ENCODE assay signal across 15 cellular contexts in genomic region chr2:127654838-127655175, GRCh38. TPM values are rescaled to one million over a fixed set of nuclear protein-coding genes. Genes with fewer than 3 reads are reported as not detected.
DNase-seq lines count a peak whose midpoint lies in the region; ATAC-seq and TF ChIP-seq lines count a peak whose summit lies in the region.
"Had no signal": no experiment of that assay in that cellular context is flagged by ENCODE, and none has a peak within 500 bp of the region (broad histone marks: within the 10 kb centered on the region; RNA-seq: fewer than 3 reads in every experiment).

No MANE protein-coding gene starts in this region.

- H2BK15ac ChIP-seq in neuronal stem cell (ENCODE audit: low read length) = peak overlapping the region; percentile 99

- H2BK12ac ChIP-seq in neuronal stem cell (ENCODE audit: low read length) = peak overlapping the region; percentile 93

- TF ChIP-seq EP300 in esophagus muscularis mucosa (IDR thresholded peaks at IDR 0.05) = no peak

- no peak overlapping the region for H3K9ac ChIP-seq in neuronal stem cell (ENCODE audit: low read depth, low read length, poor library complexity)

- H3K18ac ChIP-seq in neuronal stem cell (ENCODE audit: low read length) = peak overlapping the region; percentile 88

- no peak for TF ChIP-seq CTCF in esophagus muscularis mucosa (IDR thresholded peaks at IDR 0.05)
- TF ChIP-seq CTCF in tibial artery (IDR thresholded peaks at IDR 0.05) = no peak

- peak overlapping the region; percentile 83 for H4K91ac ChIP-seq in neuronal stem cell (ENCODE audit: low read depth, low read length, poor library complexity)

- peak overlapping the region; percentile 99 for H2AK5ac ChIP-seq in neuronal stem cell (ENCODE audit: low read depth, low read length)

- no peak overlapping the region for H3K4me2 ChIP-seq in neuronal stem cell (ENCODE audit: insufficient read depth, low read length, poor library complexity, severe bottlenecking)

- no peaks in the 10 kb centered on the region for H3K79me1 ChIP-seq in neuronal stem cell (ENCODE audit: low read depth, low read length)

- peak overlapping the region; percentile 93 for H3K4ac ChIP-seq in neuronal stem cell (ENCODE audit: low read length)

- intact Hi-C loops in esophagus muscularis mucosa (cut with DNase I) (loop anchor here (5.0 to 10.0 kb wide), 2 partner anchors 37 to 140 kb away; no protein-coding TSS in a partner anchor), right cardiac atrium (cut with DNase I) (no loop called here), tibial artery (cut with DNase I; ENCODE audit: low total_unique reads) (loop anchor here (5.0 kb wide), 1 partner anchor 133 kb away; no protein-coding TSS in a partner anchor)

- no peak overlapping the region for H2AFZ ChIP-seq in neuronal stem cell (ENCODE audit: low read length)

- H3K4me1 ChIP-seq in esophagus muscularis mucosa (peaks cover 100% of the 10 kb centered on the region in 4 donors), right cardiac atrium (ENCODE audit: control insufficient read depth, insufficient read depth, low read length) (peaks cover 55% of the 10 kb centered on the region), neuronal stem cell (ENCODE audit: control insufficient read depth in 2 of 2, insufficient read depth in 1 of 2, low read depth in 1 of 2, low read length in 2 of 2) (peaks cover 3 to 13% of the 10 kb centered on the region in 2 donors), tibial artery (peaks cover 0 to 91% (median 57%) of the 10 kb centered on the region in 4 donors)

- H3K9me3 ChIP-seq in esophagus muscularis mucosa (no peaks in the 10 kb centered on the region), right cardiac atrium (ENCODE audit: control insufficient read depth, low read length) (no peaks in the 10 kb centered on the region), neuronal stem cell (replicated peaks in 1 of 2; ENCODE audit: control insufficient read depth in 2 of 2, insufficient read depth in 1 of 2, low read depth in 1 of 2, low read length in 2 of 2) (peaks cover 0 to 2% of the 10 kb centered on the region in 2 donors), tibial artery (no peaks in the 10 kb centered on the region)

- TF ChIP-seq POLR2A in esophagus muscularis mucosa (IDR thresholded peaks at IDR 0.05; ENCODE audit: low read depth) = no peak

- H3K4me3 ChIP-seq in esophagus muscularis mucosa (no peak overlapping the region), right cardiac atrium (ENCODE audit: low read length) (no peak overlapping the region), neuronal stem cell (ENCODE audit: low read length in 2 of 2) (no peak overlapping the region), tibial artery (no peak overlapping the region)
- H3K4me3 ChIP-seq: K562 had no signal

- no peak for ATAC-seq in right cardiac atrium
- no peak for ATAC-seq in GM21381 (IDR thresholded peaks at IDR 0.05; ENCODE audit: unreplicated experiment)
- no peak for ATAC-seq in HG03442 (IDR thresholded peaks at IDR 0.05; ENCODE audit: unreplicated experiment)
- ATAC-seq: K562 had no signal

- H3K36me3 ChIP-seq in esophagus muscularis mucosa (peaks cover 0 to 72% (median 54%) of the 10 kb centered on the region in 4 donors), neuronal stem cell (replicated peaks in 1 of 2; ENCODE audit: control insufficient read depth in 2 of 2, insufficient read depth in 2 of 2, low read length in 2 of 2) (no peaks in the 10 kb centered on the region), tibial artery (peaks cover 25 to 71% (median 68%) of the 10 kb centered on the region in 3 donors)

- no peaks in the 10 kb centered on the region for H3K27me3 ChIP-seq in esophagus muscularis mucosa
- no peaks in the 10 kb centered on the region for H3K27me3 ChIP-seq in right cardiac atrium (ENCODE audit: control insufficient read depth, insufficient read depth)
- peaks cover 0 to 15% (median 2%) of the 10 kb centered on the region in 3 experiments for H3K27me3 ChIP-seq in neuronal stem cell (ENCODE audit: control insufficient read depth in 3 of 3, insufficient read depth in 3 of 3, low read depth in 1 of 3, low read length in 3 of 3)
- no peaks in the 10 kb centered on the region for H3K27me3 ChIP-seq in tibial artery

- DNase-seq in esophagus muscularis mucosa (ENCODE audit: extremely low spot score) (no peak), right cardiac atrium (peak in 2 of 3 donors; percentile 12 to 50), neuronal stem cell (ENCODE audit: low spot score) (no peak), tibial artery (no peak)
- DNase-seq in activated effector memory CD4-positive, alpha-beta T cell treated with anti-CD3 and anti-CD28 coated beads, Interleukin-2, amount 50 U/mL, for 16 hours = no peak
- DNase-seq: C1 segment of cervical spinal cord, GOT3, NCI-H1105, NCI-H1694, NCI-H2081 treated with DMSO at 0.1 percent for 48 hours, SHP77 treated with DMSO at 0.1 percent for 48 hours had no signal

- peak overlapping the region; percentile 60 for H3K23ac ChIP-seq in neuronal stem cell (ENCODE audit: low read depth, low read length, poor library complexity)

- peak overlapping the region; percentile 45 for H4K8ac ChIP-seq in neuronal stem cell (ENCODE audit: low read depth, low read length)

- H2BK120ac ChIP-seq in neuronal stem cell (ENCODE audit: low read depth, low read length) = peak overlapping the region; percentile 77

- H3K14ac ChIP-seq in neuronal stem cell (ENCODE audit: low read length) = peak overlapping the region; percentile 64

- H2BK5ac ChIP-seq in neuronal stem cell (ENCODE audit: low read length) = no peak overlapping the region

- 86% methylated on average over 7 of the region's 8 CpGs for WGBS in esophagus muscularis mucosa
- WGBS in right cardiac atrium = 89% methylated on average over 8 of the region's 8 CpGs
- no CpG with 5 or more reads among the region's 8 CpGs for WGBS in neuronal stem cell (ENCODE audit: extremely low coverage in 2 of 2, insufficient read length in 2 of 2, insufficient replicate concordance in 1 of 2), 2 donors

- H3K27ac ChIP-seq in esophagus muscularis mucosa (replicated peaks in 1 of 4) (peak overlapping the region; percentile 88 to 93 (median 92)), right cardiac atrium (ENCODE audit: low read length) (peak overlapping the region; percentile 68), neuronal stem cell (replicated peaks; ENCODE audit: low read length) (peak overlapping the region; percentile 57), tibial artery (peak overlapping the region; percentile 62 to 63)

RNA-seq across cellular contexts. Expression of gene GPR17, which starts 8.9 kb away (rescaled TPM):
- total RNA-seq in esophagus muscularis mucosa = under 1 TPM in 1 of 4 donors, not detected in 3; 0.40 TPM
- total RNA-seq in right cardiac atrium = under 1 TPM in 2 of 4 donors, not detected in 2; 0.31 to 0.40 TPM
- 4.0 TPM for polyA plus RNA-seq in right cardiac atrium
- polyA plus RNA-seq in neuronal stem cell (2013, experiment 1 of 2) = 0.06 TPM
- polyA plus RNA-seq in neuronal stem cell (2013, experiment 2 of 2) = 0.04 TPM
- total RNA-seq: K562, NCI-H460 had no signal
- polyA plus RNA-seq: K562 had no signal

RNA-seq across cellular contexts. Expression of gene LIMS2, which starts 20.5 kb away (rescaled TPM):
- 100 to 1,000 TPM in 3 of 4 donors, 10 to 100 TPM in 1; 99.2 to 342 (median 175) TPM for total RNA-seq in esophagus muscularis mucosa
- total RNA-seq in right cardiac atrium = 100 to 1,000 TPM; 163 to 224 (median 209) TPM
- 178 TPM for polyA plus RNA-seq in right cardiac atrium
- polyA plus RNA-seq in neuronal stem cell (2013, experiment 1 of 2) = 2.1 TPM
- 1.6 TPM for polyA plus RNA-seq in neuronal stem cell (2013, experiment 2 of 2)
- total RNA-seq: NCI-H460 had no signal

RNA-seq across cellular contexts. Expression of gene SFT2D3, which starts 46.5 kb away (rescaled TPM):
- total RNA-seq in esophagus muscularis mucosa (10 to 100 TPM in 1 of 4 donors, 1 to 10 TPM in 3; 5.8 to 11.8 (median 9.4) TPM), right cardiac atrium (1 to 10 TPM; 3.6 to 5.0 (median 4.4) TPM)
- 3.3 TPM for polyA plus RNA-seq in right cardiac atrium
- 20.6 TPM for polyA plus RNA-seq in neuronal stem cell (2013, experiment 1 of 2)
- 22.3 TPM for polyA plus RNA-seq in neuronal stem cell (2013, experiment 2 of 2)

Comparison
In these comparisons a context has a peak if more than half of its experiments do, and no peak if none do; other contexts are left out.
1. DNase-seq: peak in right cardiac atrium (2 of 3); none in esophagus muscularis mucosa (single experiment), neuronal stem cell (single experiment), tibial artery (0 of 2) and activated effector memory CD4-positive, alpha-beta T cell treated with anti-CD3 and anti-CD28 coated beads, Interleukin-2, amount 50 U/mL, for 16 hours (single experiment).
2. intact Hi-C loops: an anchor here in esophagus muscularis mucosa (5.0 to 10.0 kb wide) and tibial artery (5.0 kb wide); none called in right cardiac atrium.
3. Peak in every context shown above with its lines, with median percentiles within 50 percentile points of each other: H3K27ac ChIP-seq.